ENCODE assay signal across 35 cellular contexts in the genomic region with DNA sequence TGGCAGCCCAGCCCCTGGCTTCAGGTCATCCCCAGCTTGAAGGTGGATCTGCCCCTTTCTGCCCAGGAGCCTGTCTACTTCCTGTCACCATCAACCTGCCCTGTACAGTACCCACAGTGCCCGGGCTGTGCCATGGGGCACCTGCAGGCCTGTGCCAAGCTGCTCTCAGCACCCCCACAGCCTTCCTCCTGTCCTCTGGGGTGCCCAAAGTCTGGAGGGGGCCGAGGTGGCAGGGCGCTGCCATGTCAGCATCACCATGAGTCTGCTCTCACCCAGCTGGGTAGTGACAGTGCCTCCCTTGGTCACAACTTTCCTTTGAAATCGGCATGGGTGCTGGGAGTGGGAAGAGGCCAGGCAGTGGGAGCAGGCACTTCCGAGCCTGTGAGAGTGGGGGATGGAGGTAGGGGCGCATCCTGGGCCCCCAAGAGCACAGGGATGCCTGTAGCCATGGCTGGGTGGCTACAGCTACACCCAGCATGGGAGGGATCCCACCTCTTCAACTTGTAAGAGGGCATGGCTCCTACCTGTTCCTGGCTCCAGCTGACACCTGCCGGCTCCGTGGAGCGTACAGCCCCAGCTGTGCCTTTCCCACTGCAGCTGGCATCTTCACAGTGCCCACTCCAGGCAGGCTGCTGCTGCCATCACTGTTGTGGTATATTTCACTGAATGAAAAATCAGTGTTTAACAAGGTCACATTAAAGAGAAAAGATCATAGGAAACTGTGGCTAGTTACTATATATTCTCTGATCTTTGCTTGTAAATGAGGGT.
"Had no signal": no experiment of that assay in that cellular context is flagged by ENCODE, and none has a peak within 500 bp of the region (broad histone marks: within the 10 kb centered on the region; RNA-seq: fewer than 3 reads in every experiment).

No MANE protein-coding gene starts in this region.

- H3K9ac ChIP-seq: KMS-11 had no signal

- H3K4me1 Mint-ChIP-seq: activated CD4-positive, alpha-beta T cell treated with anti-CD3 and anti-CD28 coated beads, Interleukin-2, amount 10 ng/mL, durations not matched to agents 24 days and 14 days; activated T-helper 17 cell treated with anti-CD3 and anti-CD28 coated beads, Interleukin-2, amount 50 U/mL, for 72 hours; brain had no signal

- H3K27ac ChIP-seq: KMS-11, RWPE1, WERI-Rb-1 had no signal

- DNase-seq: activated CD4-positive, alpha-beta T cell treated with anti-CD3 and anti-CD28 coated beads, Interleukin-2, amount 10 ng/mL, durations not matched to agents 24 days and 14 days; activated CD4-positive, alpha-beta T cell treated with anti-CD3 and anti-CD28 coated beads, Interleukin-2, amount 50 U/mL, for 4 hours; activated CD4-positive, CD25-positive, alpha-beta regulatory T cell; activated CD8-positive, alpha-beta T cell treated with anti-CD3 and anti-CD28 coated beads for 36 hours; activated effector memory CD4-positive, alpha-beta T cell treated with anti-CD3 and anti-CD28 coated beads, Interleukin-2, amount 50 U/mL, for 16 hours; activated naive CD4-positive, alpha-beta T cell; activated naive CD4-positive, alpha-beta T cell treated with anti-CD3 and anti-CD28 coated beads, Interleukin-2, amount 50 U/mL, for 16 hours; activated naive CD8-positive, alpha-beta T cell treated with anti-CD3 and anti-CD28 coated beads for 36 hours; activated T-cell treated with anti-CD3 and anti-CD28 coated beads, Interleukin-2, amount 50 U/mL, for 1 hour; activated T-cell treated with anti-CD3 and anti-CD28 coated beads, Interleukin-2, amount 50 U/mL, for 72 hours; amniotic stem cell; caudate nucleus; cerebellar nuclear complex; MM.1S; MV-4-11; NCI-H1092; NCI-H1436 treated with DMSO at 0.1 percent for 48 hours; NCI-H1694 treated with DMSO at 0.1 percent for 48 hours; NCI-H2029; NCI-H446; NCI-H524; NCI-H69; NCI-H82; NK-92 treated with Interleukin-12 subunit alpha and Interleukin-12 subunit beta, amount 100 ng/mL, for 24 hours; PC-3; SIG-M5; T-helper 1 cell; T1000; WERI-Rb-1 had no signal

- H3K27ac Mint-ChIP-seq: activated CD4-positive, alpha-beta T cell treated with anti-CD3 and anti-CD28 coated beads, Interleukin-2, amount 10 ng/mL, durations not matched to agents 24 days and 14 days; activated CD8-positive, alpha-beta T cell treated with anti-CD3 and anti-CD28 coated beads for 36 hours; activated naive CD8-positive, alpha-beta T cell treated with anti-CD3 and anti-CD28 coated beads for 36 hours; activated T-cell treated with anti-CD3 and anti-CD28 coated beads, Interleukin-2, amount 50 U/mL, for 72 hours; activated T-helper 17 cell treated with anti-CD3 and anti-CD28 coated beads, Interleukin-2, amount 50 U/mL, for 72 hours; brain had no signal

- H3K27me3 Mint-ChIP-seq: activated CD4-positive, alpha-beta T cell treated with anti-CD3 and anti-CD28 coated beads, Interleukin-2, amount 10 ng/mL, durations not matched to agents 24 days and 14 days; activated CD8-positive, alpha-beta T cell treated with anti-CD3 and anti-CD28 coated beads for 36 hours; activated naive CD8-positive, alpha-beta T cell treated with anti-CD3 and anti-CD28 coated beads for 36 hours; activated T-helper 17 cell treated with anti-CD3 and anti-CD28 coated beads, Interleukin-2, amount 50 U/mL, for 72 hours; brain had no signal

- H3K4me2 ChIP-seq: KMS-11 had no signal

- ATAC-seq: activated CD8-positive, alpha-beta T cell treated with anti-CD3 and anti-CD28 coated beads for 36 hours; activated T-cell treated with anti-CD3 and anti-CD28 coated beads, Interleukin-2, amount 50 U/mL, for 72 hours; activated T-helper 17 cell treated with anti-CD3 and anti-CD28 coated beads, Interleukin-2, amount 50 U/mL, for 72 hours; PC-3; Right ventricle myocardium inferior; SK-N-SH treated with all-trans-retinoic acid at 6 μM for 48 hours had no signal

- H3K4me3 Mint-ChIP-seq: activated CD4-positive, alpha-beta T cell treated with anti-CD3 and anti-CD28 coated beads, Interleukin-2, amount 10 ng/mL, durations not matched to agents 24 days and 14 days; activated CD8-positive, alpha-beta T cell treated with anti-CD3 and anti-CD28 coated beads for 36 hours; activated naive CD8-positive, alpha-beta T cell treated with anti-CD3 and anti-CD28 coated beads for 36 hours; activated T-cell treated with anti-CD3 and anti-CD28 coated beads, Interleukin-2, amount 50 U/mL, for 72 hours; activated T-helper 17 cell treated with anti-CD3 and anti-CD28 coated beads, Interleukin-2, amount 50 U/mL, for 72 hours; brain had no signal
